Comparison of ENCODE assay signal across 20 cellular contexts in genomic region chr12:80031229-80031628, GRCh38.
A peak's percentile ranks its signal among the peaks of the same experiment; 100 is the strongest.
DNase-seq lines count a peak whose midpoint lies in the region; ATAC-seq, FAIRE-seq and TF ChIP-seq lines count a peak whose summit lies in the region.
"Had no signal": no experiment of that assay in that cellular context is flagged by ENCODE, and none has a peak within 500 bp of the region (broad histone marks: within the 10 kb centered on the region; RNA-seq: fewer than 3 reads in every experiment).

No MANE protein-coding gene starts in this region.

- POLR2A ChIA-PET in MCF 10A (lab: Yijun Ruan, JAX): interaction anchor here (0.7 kb wide), 1 partner anchor 97 kb away, joined by 3 read pairs; no protein-coding TSS in a partner anchor

- TF ChIP-seq CTCF in MCF 10A (IDR thresholded peaks at IDR 0.05; ENCODE audit: unreplicated experiment): no peak
- no peak for TF ChIP-seq CTCF in breast epithelium (IDR thresholded peaks at IDR 0.05)
- no peak for TF ChIP-seq CTCF in chondrocyte (IDR thresholded peaks at IDR 0.05)

- H3K4me1 ChIP-seq in breast epithelium (no peaks in the 10 kb centered on the region), rectal smooth muscle tissue (ENCODE audit: control insufficient read depth, insufficient read depth, low read length) (peaks cover 13% of the 10 kb centered on the region)

- H3K4me3 ChIP-seq in breast epithelium: no peak overlapping the region
- no peak overlapping the region for H3K4me3 ChIP-seq in rectal smooth muscle tissue (ENCODE audit: low read length)
- H3K4me3 ChIP-seq: BLaER1, GM23248 had no signal

- DNase-seq in MCF 10A (ENCODE audit: unreplicated experiment): no peak
- DNase-seq in breast epithelium (ENCODE audit: low spot score in 2 of 2): no peak
- no peak for DNase-seq in chondrocyte (ENCODE audit: low spot score)
- no peak for DNase-seq in activated CD8-positive, alpha-beta memory T cell treated with anti-CD3 and anti-CD28 coated beads, Interleukin-2, amount 10 ng/mL, durations not matched to agents 7 days and 5 days
- no peak for DNase-seq in left colon
- no peak for DNase-seq in RCC 7860 (ENCODE audit: low spot score)
- no peak for DNase-seq in activated T-cell treated with anti-CD3 and anti-CD28 coated beads, Interleukin-2, amount 50 U/mL, for 1 hour
- DNase-seq: 8988T, DMS79 treated with DMSO at 0.1 percent for 48 hours, GM23248, NCI-H1417, NCI-H187 treated with DMSO at 0.1 percent for 48 hours, NCI-H526 treated with DMSO at 0.1 percent for 48 hours, OCI-M1, RPMI8226, SIG-M5 had no signal

- H3K27ac Mint-ChIP-seq in MCF 10A (ENCODE audit: low read depth, unreplicated experiment): peak overlapping the region; percentile 1
- peak overlapping the region; percentile 13 for H3K27ac Mint-ChIP-seq in chondrocyte (ENCODE audit: unreplicated experiment)
- H3K27ac Mint-ChIP-seq in activated CD8-positive, alpha-beta memory T cell treated with anti-CD3 and anti-CD28 coated beads, Interleukin-2, amount 10 ng/mL, durations not matched to agents 7 days and 5 days: no peak overlapping the region

- H3K4me3 Mint-ChIP-seq in MCF 10A (ENCODE audit: unreplicated experiment) (no peak overlapping the region), chondrocyte (ENCODE audit: unreplicated experiment) (no peak overlapping the region)
- no peak overlapping the region for H3K4me3 Mint-ChIP-seq in activated CD8-positive, alpha-beta memory T cell treated with anti-CD3 and anti-CD28 coated beads, Interleukin-2, amount 10 ng/mL, durations not matched to agents 7 days and 5 days

- BruUV-seq in MCF 10A (replicated peaks; lab: Mats Ljungman, UMichigan): no TSS peak

- no peak for TF ChIP-seq POLR2A in breast epithelium (IDR thresholded peaks at IDR 0.05)

- no peak overlapping the region for H3K9ac ChIP-seq in rectal smooth muscle tissue (ENCODE audit: low read length)
- H3K9ac ChIP-seq: BLaER1, GM23248, KMS-11 had no signal

- H3K4me1 Mint-ChIP-seq in MCF 10A (ENCODE audit: insufficient read depth, unreplicated experiment) (peaks cover 7% of the 10 kb centered on the region), chondrocyte (ENCODE audit: low read depth) (peaks cover 27% of the 10 kb centered on the region)
- no peaks in the 10 kb centered on the region for H3K4me1 Mint-ChIP-seq in activated CD8-positive, alpha-beta memory T cell treated with anti-CD3 and anti-CD28 coated beads, Interleukin-2, amount 10 ng/mL, durations not matched to agents 7 days and 5 days

- ATAC-seq in activated CD8-positive, alpha-beta memory T cell treated with anti-CD3 and anti-CD28 coated beads, Interleukin-2, amount 10 ng/mL, durations not matched to agents 7 days and 5 days: no peak
- no peak for ATAC-seq in left colon
- ATAC-seq: HCT116 had no signal

- H3K36me3 Mint-ChIP-seq in MCF 10A (ENCODE audit: insufficient read depth, unreplicated experiment) (no peaks in the 10 kb centered on the region), chondrocyte (ENCODE audit: low read depth) (no peaks in the 10 kb centered on the region)
- no peaks in the 10 kb centered on the region for H3K36me3 Mint-ChIP-seq in activated CD8-positive, alpha-beta memory T cell treated with anti-CD3 and anti-CD28 coated beads, Interleukin-2, amount 10 ng/mL, durations not matched to agents 7 days and 5 days

- H3K9me3 ChIP-seq in breast epithelium: no peaks in the 10 kb centered on the region

- CTCF ChIA-PET in MCF 10A (lab: Yijun Ruan, JAX): interaction anchor here (1.0 kb wide), 1 partner anchor 15 kb away, joined by 3 read pairs; no protein-coding TSS in a partner anchor
- CTCF ChIA-PET in activated CD8-positive, alpha-beta memory T cell treated with anti-CD3 and anti-CD28 coated beads, Interleukin-2, amount 10 ng/mL, durations not matched to agents 7 days and 5 days (lab: Charles Lee): no interaction called here

- H3K27me3 Mint-ChIP-seq in MCF 10A (ENCODE audit: insufficient read depth, unreplicated experiment): no peaks in the 10 kb centered on the region
- no peaks in the 10 kb centered on the region for H3K27me3 Mint-ChIP-seq in chondrocyte (ENCODE audit: low read depth)
- H3K27me3 Mint-ChIP-seq in activated CD8-positive, alpha-beta memory T cell treated with anti-CD3 and anti-CD28 coated beads, Interleukin-2, amount 10 ng/mL, durations not matched to agents 7 days and 5 days: peaks cover 15% of the 10 kb centered on the region

- H3K27me3 ChIP-seq in breast epithelium (no peaks in the 10 kb centered on the region), rectal smooth muscle tissue (ENCODE audit: control insufficient read depth, insufficient read depth, low read length) (no peaks in the 10 kb centered on the region)
- H3K27me3 ChIP-seq: BLaER1 had no signal

- FAIRE-seq in RCC 7860 (lab: Jason Lieb, UNC): no peak

- H3K27ac ChIP-seq in breast epithelium (no peak overlapping the region), rectal smooth muscle tissue (ENCODE audit: low read depth, low read length) (peak overlapping the region; percentile 70)
- H3K27ac ChIP-seq: BLaER1, GM23248, KMS-11 had no signal

- intact Hi-C loops in MCF 10A (cut with micrococcal nuclease): no loop called here
- intact Hi-C loops in breast epithelium (cut with DNase I; ENCODE audit: low total_unique reads): no loop called here
- intact Hi-C loops in left colon (cut with DNase I, micrococcal nuclease): no loop called here

- H3K9me3 Mint-ChIP-seq in MCF 10A (ENCODE audit: unreplicated experiment) (peaks cover under 1% of the 10 kb centered on the region), chondrocyte (ENCODE audit: low read depth) (peaks cover 4% of the 10 kb centered on the region)
- H3K9me3 Mint-ChIP-seq in activated CD8-positive, alpha-beta memory T cell treated with anti-CD3 and anti-CD28 coated beads, Interleukin-2, amount 10 ng/mL, durations not matched to agents 7 days and 5 days (ENCODE audit: low read depth): no peaks in the 10 kb centered on the region

- H3K36me3 ChIP-seq in breast epithelium (no peaks in the 10 kb centered on the region), rectal smooth muscle tissue (ENCODE audit: control insufficient read depth, insufficient read depth, low read length) (no peaks in the 10 kb centered on the region)
- H3K36me3 ChIP-seq: BLaER1 had no signal
